ENCODE assay signal across 9 cellular contexts in genomic region chr5:170302729-170303501, GRCh38. TPM values are rescaled to one million over a fixed set of nuclear protein-coding genes. Genes with fewer than 3 reads are reported as not detected.
DNase-seq lines count a peak whose midpoint lies in the region; ATAC-seq, FAIRE-seq and TF ChIP-seq lines count a peak whose summit lies in the region.
"Had no signal": no experiment of that assay in that cellular context is flagged by ENCODE, and none has a peak within 500 bp of the region (broad histone marks: within the 10 kb centered on the region; RNA-seq: fewer than 3 reads in every experiment).

No MANE protein-coding gene starts in this region.

- TF ChIP-seq CTCF in GM12878 (IDR thresholded peaks at IDR 0.05 in 2 of 3, conservative IDR thresholded peaks at IDR 0.05 in 1 of 3; ENCODE audit: control insufficient read depth in 2 of 3, extremely low read depth in 1 of 3, insufficient read depth in 1 of 3, low read depth in 3 of 3, low read length in 3 of 3) (no peak), pancreas (IDR thresholded peaks at IDR 0.05) (no peak)

- RAD21 ChIA-PET in GM12878 (lab: Charles Lee; ENCODE audit: unreplicated experiment), result interaction anchor here (0.9 to 13.4 kb wide), 10 partner anchors 9 to 45 kb away, joined by 3 to 274 read pairs (median 10); no protein-coding TSS in a partner anchor

- intact Hi-C loops in GM12878 (cut with micrococcal nuclease; ENCODE audit: unreplicated experiment), result no loop called here
- intact Hi-C loops in pancreas (cut with DNase I), result no loop called here

- H3K4me1 ChIP-seq in GM12878 (ENCODE audit: control insufficient read depth, insufficient read depth, low read length) (peaks cover 33% of the 10 kb centered on the region), pancreas (no peaks in the 10 kb centered on the region)

- no peak for TF ChIP-seq POLR2A in GM12878 (IDR thresholded peaks at IDR 0.05; ENCODE audit: low read depth, low read length)

- H3K9me3 ChIP-seq in GM12878 (replicated peaks; ENCODE audit: control insufficient read depth, insufficient read depth, low read length) (no peaks in the 10 kb centered on the region; the same call in 2 of the 3 replicates), pancreas (no peaks in the 10 kb centered on the region)

- peak overlapping the region; percentile 68 for H3K4me2 ChIP-seq in GM12878 (ENCODE audit: control insufficient read depth, insufficient read depth)

- peak in 4 of 5 experiments; percentile 30 to 92 (median 74) for DNase-seq in T-helper 2 cell
- DNase-seq in GM12878 (ENCODE audit: low read depth, low spot score), result peak; percentile 68
- DNase-seq in pancreas, result peak in 1 of 6 donors; percentile 51
- no peak for DNase-seq in NCI-H187 treated with DMSO at 0.1 percent for 48 hours (lab: John Stamatoyannopoulos, UW)
- DNase-seq in NCI-H446 (lab: John Stamatoyannopoulos, UW), result no peak
- no peak for DNase-seq in HuH-7 (ENCODE audit: low spot score)
- DNase-seq: IMR-90 had no signal

- WGBS in GM12878 (ENCODE audit: insufficient coverage, insufficient replicate concordance, low lambda C conversion rate, missing lambda C conversion rate), result 32% methylated on average over 17 of the region's 17 CpGs
- whole genome bisulfite sequencing in pancreas, 2 donors, result 35 to 45% methylated on average over 17 of the region's 17 CpGs

- SMC1A ChIA-PET in GM12878 (lab: Charles Lee; ENCODE audit: uncharacterized antibody, unreplicated experiment), result interaction anchor here (0.7 to 23.0 kb wide), 14 partner anchors 9 to 86 kb away, joined by 3 to 451 read pairs (median 6); partner anchors contain the start of gene KCNMB1

- POLR2A ChIA-PET in GM12878 (lab: Charles Lee), result interaction anchor here (1.0 to 4.5 kb wide), 10 partner anchors 9 to 32 kb away, joined by 3 to 17 read pairs (median 6); no protein-coding TSS in a partner anchor

- FAIRE-seq in GM12878 (lab: Jason Lieb, UNC), result peak; percentile 86
- no peak for FAIRE-seq in pancreas (lab: Jason Lieb, UNC)

- no peak for TF ChIP-seq EP300 in GM12878 (IDR thresholded peaks at IDR 0.05; ENCODE audit: borderline replicate concordance in 1 of 2, control insufficient read depth in 1 of 2, low read depth in 2 of 2, low read length in 2 of 2)

- no peaks in the 10 kb centered on the region for H3K36me3 ChIP-seq in GM12878 (ENCODE audit: control insufficient read depth in 2 of 2, insufficient read depth in 2 of 2, low read length in 1 of 2)
- no peaks in the 10 kb centered on the region for H3K36me3 ChIP-seq in pancreas

- CTCF ChIA-PET in GM12878 (lab: Yijun Ruan, JAX), result interaction anchor here (0.7 to 3.5 kb wide), 13 partner anchors 9 to 36 kb away, joined by 3 to 17 read pairs (median 4); no protein-coding TSS in a partner anchor

- H3K27me3 ChIP-seq in GM12878 (replicated peaks in 1 of 2; ENCODE audit: control insufficient read depth in 2 of 2, insufficient read depth in 2 of 2, low read length in 1 of 2) (no peaks in the 10 kb centered on the region), pancreas (no peaks in the 10 kb centered on the region)

- TF ChIP-seq RAD21 in GM12878 (IDR thresholded peaks at IDR 0.05; ENCODE audit: insufficient read depth, low read depth, low read length), result no peak

- no TSS peak for BruUV-seq in GM12878 (replicated peaks; lab: Mats Ljungman, UMichigan)

- ATAC-seq in GM19035 (IDR thresholded peaks at IDR 0.05; ENCODE audit: unreplicated experiment) (peak; percentile 82), HG03066 (IDR thresholded peaks at IDR 0.05; ENCODE audit: low read depth, unreplicated experiment) (peak; percentile 80), GM12878 (peak; percentile 89), pancreas (peak in 3 of 4 donors; percentile 30 to 64 (median 57))

- in situ Hi-C loops in GM12878 (cut with MboI), result no loop called here

- H3K27ac ChIP-seq in GM12878 (ENCODE audit: control insufficient read depth, insufficient read depth) (peak overlapping the region; percentile 24; the same call in 1 of the 2 replicates), pancreas (peak overlapping the region in 2 of 4 donors; percentile 33 to 44)

- no peak overlapping the region for H3K4me3 ChIP-seq in GM12878
- no peak overlapping the region for H3K4me3 ChIP-seq in pancreas

- H2AFZ ChIP-seq in GM12878 (ENCODE audit: control insufficient read depth, low read depth, low read length), result peak overlapping the region; percentile 50

- H3K79me2 ChIP-seq in GM12878 (ENCODE audit: control insufficient read depth, insufficient read depth, low read length), result no peaks in the 10 kb centered on the region

- peak overlapping the region; percentile 26; the same call in 1 of the 2 replicates for H3K9ac ChIP-seq in GM12878 (ENCODE audit: control insufficient read depth, insufficient read depth, low read length)

- no peaks in the 10 kb centered on the region for H4K20me1 ChIP-seq in GM12878 (ENCODE audit: control insufficient read depth, insufficient read depth)

TF ChIP-seq in GM12878, 131 proteins besides CTCF, POLR2A, EP300 and RAD21 (continues in another document):
- TF ChIP-seq NR2C1 (IDR thresholded peaks at IDR 0.05) (peak; percentile 42; the same call in 1 of the 2 replicates), HCFC1 (IDR thresholded peaks at IDR 0.05; ENCODE audit: low read length) (peak; percentile 27; the same call in 1 of the 2 replicates), ZNF384 (IDR thresholded peaks at IDR 0.05; ENCODE audit: borderline replicate concordance, low read depth, low read length) (0 out of 2 replicates have a peak, but pooled peaks have one; percentile 46), SRF (IDR thresholded peaks at IDR 0.05; ENCODE audit: low read depth in 2 of 2, low read length in 2 of 2) (peak; percentile 49 to 90), NR2F1 (conservative IDR thresholded peaks at IDR 0.05) (peak; percentile 25; the same call in 1 of the 2 replicates), PRDM15 (CRISPR knock-in tag; IDR thresholded peaks at IDR 0.05) (no peak), SPI1 (IDR thresholded peaks at IDR 0.05; ENCODE audit: borderline replicate concordance, insufficient read depth, low read depth, low read length) (peak; percentile 19; the same call in 1 of the 2 replicates), EED (IDR thresholded peaks at IDR 0.05; ENCODE audit: low read depth) (0 out of 2 replicates have a peak, but pooled peaks have one; percentile 7), MLLT1 (IDR thresholded peaks at IDR 0.05) (peak; percentile 39; the same call in 1 of the 2 replicates)

RNA-seq across cellular contexts. Expression of gene LCP2, which starts 5.3 kb away (rescaled TPM):
- 339 and 344 TPM in 2 replicates for total RNA-seq in GM12878 (2013; cell fraction: nucleolus; rRNA removed)
- total RNA-seq in GM12878 (2014; rRNA removed) (17.8 and 19.2 TPM in 2 replicates), GM12878 (2014; rRNA removed; fragmentation: Illumina TruSeq; extraction: Trizol) (23.5 and 23.9 TPM in 2 replicates), GM12878 (2021) (38.5 and 40.0 TPM in 2 replicates), pancreas (10 to 100 TPM in 2 of 6 donors, 1 to 10 TPM in 4; 2.0 to 22.0 (median 4.9) TPM)
- 13.4 TPM for polyA plus RNA-seq in GM12878 (2011; ENCODE audit: low read depth)
- polyA plus RNA-seq in GM12878 (2011; rRNA removed) (45.5 and 46.7 TPM in 2 replicates), GM12878 (2014; fragmentation: Illumina TruSeq; extraction: Trizol) (48.7 and 50.5 TPM in 2 replicates), GM12878 (2014; fragmentation: Nextera tagmentation; extraction: Ambion mirVana) (1 to 10 TPM; 8.0 to 8.5 TPM), GM12878 (2014; rRNA removed) (24.4 and 25.7 TPM in 2 replicates), GM12878 (2016; fragmentation: Nextera tagmentation; extraction: Ambion mirVana) (10 to 100 TPM; 12.7 to 15.3 TPM), pancreas (1 to 10 TPM; 1.9 to 2.6 TPM)
- 30.5 and 30.9 TPM in 2 replicates for polyA plus RNA-seq in GM12878 (2011; cell fraction: cytosol; rRNA removed)
- 121 and 152 TPM in 2 replicates for polyA plus RNA-seq in GM12878 (2011; cell fraction: nucleus; rRNA removed)
- 20.3 and 26.2 TPM in 2 replicates for polyA plus RNA-seq in GM12878 (2012)
- polyA minus RNA-seq in GM12878 (2011; rRNA and poly(A)+ RNA removed), result 69.6 and 94.1 TPM in 2 replicates
- 8.2 and 16.8 TPM in 2 replicates for polyA minus RNA-seq in GM12878 (2011; cell fraction: cytosol; rRNA and poly(A)+ RNA removed)
- polyA minus RNA-seq in GM12878 (2011; cell fraction: nucleus; rRNA and poly(A)+ RNA removed), result 149 and 176 TPM in 2 replicates
- total RNA-seq: IMR-90 had no signal
- polyA plus RNA-seq: IMR-90 had no signal

Comparison
In these comparisons a context has a peak if more than half of its experiments do, and no peak if none do; other contexts are left out.
1. DNase-seq: peak in T-helper 2 cell (4 of 5) and GM12878 (single experiment); none in NCI-H187 treated with DMSO at 0.1 percent for 48 hours (single experiment), NCI-H446 (0 of 2) and HuH-7 (single experiment).
2. Peak in every context shown above with its lines, with median percentiles within 50 percentile points of each other: ATAC-seq.